ENCODE assay signal across 23 cellular contexts in genomic region chr7:130359276-130359857, GRCh38. TPM values are rescaled to one million over a fixed set of nuclear protein-coding genes. Genes with fewer than 3 reads are reported as not detected.
DNase-seq lines count a peak whose midpoint lies in the region; ATAC-seq and TF ChIP-seq lines count a peak whose summit lies in the region.
"Had no signal": no experiment of that assay in that cellular context is flagged by ENCODE, and none has a peak within 500 bp of the region (broad histone marks: within the 10 kb centered on the region; RNA-seq: fewer than 3 reads in every experiment).

No MANE protein-coding gene starts in this region.

- no peaks in the 10 kb centered on the region for H3K27me3 Mint-ChIP-seq in MCF 10A (ENCODE audit: insufficient read depth, unreplicated experiment)

- H3K9me2 ChIP-seq in HCT116 (ENCODE audit: insufficient read depth): no peaks in the 10 kb centered on the region

- peaks cover 15% of the 10 kb centered on the region for H3K9me3 Mint-ChIP-seq in MCF 10A (ENCODE audit: unreplicated experiment)

- H3K4me3 ChIP-seq in HCT116 (replicated peaks in 1 of 2; ENCODE audit: low read depth in 1 of 2, low read length in 2 of 2) (no peak overlapping the region), trophoblast cell (ENCODE audit: low read depth, low read length) (no peak overlapping the region), tibial artery (no peak overlapping the region)
- H3K4me3 ChIP-seq: BLaER1, GM23248, SJSA1 had no signal

- H3K27me3 ChIP-seq in HCT116 (ENCODE audit: insufficient read depth, low read length): no peaks in the 10 kb centered on the region
- H3K27me3 ChIP-seq in trophoblast cell (ENCODE audit: insufficient read depth, low read length): no peaks in the 10 kb centered on the region
- no peaks in the 10 kb centered on the region for H3K27me3 ChIP-seq in tibial artery
- H3K27me3 ChIP-seq: BLaER1, SJSA1 had no signal

- H4K8ac ChIP-seq in trophoblast cell (ENCODE audit: low read depth, low read length): no peak overlapping the region

- H3K36me3 ChIP-seq in HCT116 (ENCODE audit: control insufficient read depth in 1 of 2, insufficient read depth in 2 of 2, low read length in 2 of 2) (no peaks in the 10 kb centered on the region), trophoblast cell (ENCODE audit: control insufficient read depth in 1 of 2, insufficient read depth in 2 of 2, low read length in 2 of 2) (no peaks in the 10 kb centered on the region), tibial artery (no peaks in the 10 kb centered on the region)
- H3K36me3 ChIP-seq: BLaER1, SJSA1 had no signal

- peak overlapping the region; percentile 29 for H4K91ac ChIP-seq in trophoblast cell (ENCODE audit: low read depth, low read length)

- peak overlapping the region; percentile 83 for H3K27ac Mint-ChIP-seq in MCF 10A (ENCODE audit: low read depth, unreplicated experiment)
- H3K27ac Mint-ChIP-seq: CD8-positive, alpha-beta memory T cell had no signal

- peak overlapping the region; percentile 22 for H2AK5ac ChIP-seq in trophoblast cell (ENCODE audit: low read length)

- no peak for TF ChIP-seq POLR2A in HCT116 (IDR thresholded peaks at IDR 0.05; ENCODE audit: borderline replicate concordance, extremely low read depth, insufficient read depth, insufficient read length)

- CTCF ChIA-PET in HCT116 (lab: Charles Lee) (no interaction called here), MCF 10A (lab: Yijun Ruan, JAX) (interaction anchor here (0.6 to 0.7 kb wide), 2 partner anchors 71 to 77 kb away, joined by 3 read pairs; no protein-coding TSS in a partner anchor)

- whole genome bisulfite sequencing in trophoblast cell (ENCODE audit: extremely low coverage, insufficient coverage, insufficient read length): no CpG with 5 or more reads among the region's 5 CpGs

- BruUV-seq in HCT116 (replicated peaks; lab: Mats Ljungman, UMichigan) (no TSS peak), MCF 10A (replicated peaks; lab: Mats Ljungman, UMichigan) (no TSS peak)

- H3K9ac ChIP-seq in HCT116 (ENCODE audit: low read length) (no peak overlapping the region), trophoblast cell (ENCODE audit: low read length) (no peak overlapping the region)
- H3K9ac ChIP-seq: BLaER1, GM23248 had no signal

- H3K4me3 Mint-ChIP-seq in MCF 10A (ENCODE audit: unreplicated experiment): no peak overlapping the region
- H3K4me3 Mint-ChIP-seq: CD8-positive, alpha-beta memory T cell; IgD-negative memory B cell had no signal

- no peak overlapping the region for H2BK5ac ChIP-seq in trophoblast cell (ENCODE audit: low read depth, low read length, poor library complexity)

- H3K4me1 ChIP-seq in HCT116 (ENCODE audit: control insufficient read depth in 1 of 2, insufficient read depth in 2 of 2, low read length in 2 of 2) (peaks cover 35 to 51% of the 10 kb centered on the region in 2 experiments), trophoblast cell (ENCODE audit: control insufficient read depth in 1 of 2, insufficient read depth in 2 of 2, low read length in 2 of 2) (peaks cover 27 to 31% of the 10 kb centered on the region in 2 experiments), tibial artery (peaks cover 0 to 42% (median 29%) of the 10 kb centered on the region in 4 donors)
- H3K4me1 ChIP-seq: BLaER1 had no signal

- H3K27ac ChIP-seq in HCT116 (ENCODE audit: low read depth, low read length) (no peak overlapping the region), trophoblast cell (ENCODE audit: low read depth, low read length) (no peak overlapping the region), tibial artery (no peak overlapping the region)
- H3K27ac ChIP-seq: BLaER1, GM23248, SJSA1 had no signal

- no peak overlapping the region for H3K4me2 ChIP-seq in HCT116 (ENCODE audit: low read length)
- no peak overlapping the region for H3K4me2 ChIP-seq in trophoblast cell (ENCODE audit: low read length)
- H3K4me2 ChIP-seq: BLaER1 had no signal

- TF ChIP-seq CTCF in HCT116 (IDR thresholded peaks at IDR 0.05 in 2 of 3, conservative IDR thresholded peaks at IDR 0.05 in 1 of 3; ENCODE audit: borderline replicate concordance in 1 of 3, insufficient read depth in 1 of 3, low read depth in 2 of 3, low read length in 2 of 3) (no peak), MCF 10A (IDR thresholded peaks at IDR 0.05; ENCODE audit: unreplicated experiment) (no peak), tibial artery (IDR thresholded peaks at IDR 0.05) (no peak)

- H3K23ac ChIP-seq in trophoblast cell (ENCODE audit: low read length): no peak overlapping the region

- H3K79me1 ChIP-seq in trophoblast cell (ENCODE audit: low read length): peaks cover 41% of the 10 kb centered on the region

- H4K12ac ChIP-seq in trophoblast cell (ENCODE audit: low read depth, low read length): no peak overlapping the region

- peaks cover 42% of the 10 kb centered on the region for H3K4me1 Mint-ChIP-seq in MCF 10A (ENCODE audit: insufficient read depth, unreplicated experiment)
- H3K4me1 Mint-ChIP-seq: CD8-positive, alpha-beta memory T cell; IgD-negative memory B cell had no signal

- no peaks in the 10 kb centered on the region for H4K20me1 ChIP-seq in HCT116 (ENCODE audit: insufficient read depth)
- H4K20me1 ChIP-seq: BLaER1 had no signal

- no peak overlapping the region for H3K14ac ChIP-seq in trophoblast cell (ENCODE audit: low read length)

- H2BK12ac ChIP-seq in trophoblast cell (ENCODE audit: low read length): peak overlapping the region; percentile 78

- no peak for TF ChIP-seq RAD21 in HCT116 (IDR thresholded peaks at IDR 0.05; ENCODE audit: low read depth)

- H3K18ac ChIP-seq in trophoblast cell (ENCODE audit: low read length): peak overlapping the region; percentile 3

- RAD21 ChIA-PET in HCT116 (lab: Charles Lee; ENCODE audit: low non-redundant PET in 1 of 2, low total read pairs in 2 of 2, uncharacterized antibody in 2 of 2, unreplicated experiment in 2 of 2): no interaction called here

- peaks cover 13% of the 10 kb centered on the region for H3K36me3 Mint-ChIP-seq in MCF 10A (ENCODE audit: insufficient read depth, unreplicated experiment)

- H3K9me3 ChIP-seq in HCT116 (ENCODE audit: control insufficient read depth in 1 of 2, insufficient read depth in 1 of 2, low read depth in 1 of 2, low read length in 2 of 2): peaks cover 0 to 21% of the 10 kb centered on the region in 2 experiments; a peak in 1 of 4 replicates
- peaks cover 13% of the 10 kb centered on the region for H3K9me3 ChIP-seq in trophoblast cell (ENCODE audit: insufficient read depth, low read depth, low read length)
- peaks cover 0 to 7% (median 0%) of the 10 kb centered on the region in 3 donors for H3K9me3 ChIP-seq in tibial artery
- H3K9me3 ChIP-seq: SJSA1 had no signal

- H3K4ac ChIP-seq in trophoblast cell (ENCODE audit: low read depth, low read length): no peak overlapping the region

- H3K79me2 ChIP-seq in HCT116 (ENCODE audit: insufficient read depth, low read length): no peaks in the 10 kb centered on the region
- peaks cover 8% of the 10 kb centered on the region for H3K79me2 ChIP-seq in trophoblast cell (ENCODE audit: control insufficient read depth, insufficient read depth, low read length, poor library complexity)

- DNase-seq in HCT116 (ENCODE audit: low read depth, low spot score) (no peak), MCF 10A (ENCODE audit: unreplicated experiment) (peak; percentile 84), trophoblast cell (peak; percentile 71 to 80), tibial artery (no peak), activated gamma-delta T cell treated with Interleukin-2 at 50 U/mL for 16 hours (no peak)
- DNase-seq in stimulated activated CD4-positive, alpha-beta T cell treated with anti-CD3 and anti-CD28 coated beads, Interleukin-2, amount 100 ng/mL, for 24 hours: no peak
- DNase-seq: CD8-positive, alpha-beta memory T cell; DMS79; GM23248; MV-4-11; NCI-H1417; NCI-H1930; NCI-H2171; NCI-H446; NK-92 treated with Interleukin-12 subunit alpha and Interleukin-12 subunit beta, amount 100 ng/mL, for 24 hours had no signal

- intact Hi-C loops in HCT116 (cut with micrococcal nuclease) (loop anchor here (5.0 kb wide), 1 partner anchor 67 kb away; the partner anchor contains the start of gene CPA4), MCF 10A (cut with micrococcal nuclease) (loop anchor here (5.0 to 10.0 kb wide), 2 partner anchors 117 to 155 kb away; partner anchors contain the start of genes SSMEM1 and TMEM209), tibial artery (cut with DNase I; ENCODE audit: low total_unique reads) (no loop called here)

- ATAC-seq in HCT116 (no peak), esophagus mucosa (peak; percentile 63), GM21390 (IDR thresholded peaks at IDR 0.05; ENCODE audit: unreplicated experiment) (no peak)

- H2AFZ ChIP-seq in HCT116 (ENCODE audit: low read depth, low read length, poor library complexity, severe bottlenecking): no peak overlapping the region
- H2AFZ ChIP-seq in trophoblast cell (ENCODE audit: insufficient read depth, low read length, poor library complexity): no peak overlapping the region
- H2AFZ ChIP-seq: GM23248 had no signal

- H2BK120ac ChIP-seq in trophoblast cell (ENCODE audit: insufficient read depth, low read length, poor library complexity): peak overlapping the region; percentile 35

- POLR2A ChIA-PET in HCT116 (lab: Charles Lee) (no interaction called here), MCF 10A (lab: Yijun Ruan, JAX) (interaction anchor here (0.6 to 1.6 kb wide), 4 partner anchors 12 to 497 kb away, joined by 3 to 7 read pairs (median 5); partner anchors contain the start of gene CPA4)

TF ChIP-seq in HCT116, 20 proteins besides CTCF, POLR2A, EP300 and RAD21 (continues in another document):
- no peak for TF ChIP-seq YY1 (IDR thresholded peaks at IDR 0.05; ENCODE audit: extremely low read depth, insufficient replicate concordance, low read depth, low read length)

RNA-seq across cellular contexts. Expression of gene CPA5, which starts 14.8 kb away (rescaled TPM):
- not detected for total RNA-seq in HCT116 (2021; ENCODE audit: unreplicated experiment)
- polyA plus RNA-seq in HCT116 (2012): 0.08 TPM in 1 of 2 replicates, not detected in the other
- 0.42 TPM in 1 of 2 replicates, not detected in the other for total RNA-seq in MCF 10A (2022)
- not detected for total RNA-seq in esophagus mucosa
- polyA plus RNA-seq in trophoblast cell (2013): 0.07 and 0.32 TPM in 2 replicates
- total RNA-seq: GM23248, HT-29, OCI-LY7 had no signal
- polyA plus RNA-seq: IgD-negative memory B cell had no signal

RNA-seq across cellular contexts. Expression of gene CPA1, which starts 20.9 kb away (rescaled TPM):
- 11.9 TPM for total RNA-seq in HCT116 (2021; ENCODE audit: unreplicated experiment)
- not detected in 2 replicates for polyA plus RNA-seq in HCT116 (2012)
- total RNA-seq in MCF 10A (2022): not detected in 2 replicates
- total RNA-seq in esophagus mucosa: not detected
- polyA plus RNA-seq in trophoblast cell (2013): 0.14 TPM in 2 replicates
- total RNA-seq: CD8-positive, alpha-beta memory T cell; GM23248; HT-29; OCI-LY7; RPMI7951; SJSA1 had no signal
- polyA plus RNA-seq: CD8-positive, alpha-beta memory T cell; GM23248; IgD-negative memory B cell had no signal

Comparison
In these comparisons a context has a peak if more than half of its experiments do, and no peak if none do; other contexts are left out.
1. DNase-seq: peak in MCF 10A (single experiment) and trophoblast cell (2 of 2); none in HCT116 (single experiment), tibial artery (0 of 2), activated gamma-delta T cell treated with Interleukin-2 at 50 U/mL for 16 hours (single experiment) and stimulated activated CD4-positive, alpha-beta T cell treated with anti-CD3 and anti-CD28 coated beads, Interleukin-2, amount 100 ng/mL, for 24 hours (0 of 2).
2. RNA of gene CPA1, which starts 20.9 kb away (total RNA-seq): 11.9 TPM in HCT116 (single experiment); not detected in esophagus mucosa (single experiment) and not detected in MCF 10A; every median in the first group is over 10 times any median in the second.